Comparison of ENCODE assay signal across 19 cellular contexts in the genomic region with DNA sequence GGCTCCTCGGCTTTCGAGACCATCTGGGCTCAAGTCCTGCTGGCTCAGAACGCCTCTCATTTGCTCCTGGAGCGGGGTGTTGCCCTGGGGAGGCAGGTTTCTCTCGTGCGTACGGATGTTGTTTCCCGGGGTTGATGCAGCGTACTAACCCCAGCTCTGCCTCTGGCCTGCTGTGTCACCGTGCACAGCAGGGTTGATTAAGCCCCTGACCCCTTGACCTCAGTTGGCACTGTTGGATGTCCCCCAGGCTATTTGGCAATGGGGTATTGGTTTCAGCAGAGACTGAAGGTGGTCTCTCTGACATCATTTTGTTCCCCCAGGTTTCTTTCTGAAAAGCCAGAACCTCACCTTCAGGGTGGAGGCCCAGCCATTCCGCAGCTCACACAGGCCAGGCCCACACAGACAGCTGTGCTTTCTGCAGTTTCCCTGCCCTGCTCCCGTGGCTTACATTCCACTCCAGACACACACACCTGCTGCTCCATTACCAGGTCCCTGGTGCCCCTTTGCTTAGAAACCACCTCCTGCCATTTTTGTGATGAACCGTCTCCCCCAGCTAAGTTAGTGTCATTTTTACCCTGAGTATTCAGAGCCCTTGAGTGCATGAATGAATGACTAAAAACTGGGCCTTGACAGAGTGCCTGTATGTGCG.
DNase-seq lines count a peak whose midpoint lies in the region; ATAC-seq and TF ChIP-seq lines count a peak whose summit lies in the region.
"Had no signal": no experiment of that assay in that cellular context is flagged by ENCODE, and none has a peak within 500 bp of the region (broad histone marks: within the 10 kb centered on the region; RNA-seq: fewer than 3 reads in every experiment).

No MANE protein-coding gene starts in this region.

- H3K9me3 Mint-ChIP-seq in stimulated activated naive CD8-positive, alpha-beta T cell treated with anti-CD3 and anti-CD28 coated beads, Interleukin-15, Interleukin-2, amounts not matched to agents 100 ng/mL and 50 ng/mL, for 24 hours, result no peaks in the 10 kb centered on the region
- H3K9me3 Mint-ChIP-seq in WTC11, result no peaks in the 10 kb centered on the region; the same call in 1 of the 2 replicates
- no peaks in the 10 kb centered on the region for H3K9me3 Mint-ChIP-seq in immature natural killer cell
- H3K9me3 Mint-ChIP-seq: activated naive CD4-positive, alpha-beta T cell treated with anti-CD3 and anti-CD28 coated beads, Interleukin-2, amount 10 ng/mL, durations not matched to agents 7 days and 5 days; activated T-cell treated with anti-CD3 and anti-CD28 coated beads, Interleukin-2, amount 50 U/mL, for 4 hours had no signal

- no peak for ATAC-seq in stimulated activated naive CD8-positive, alpha-beta T cell treated with anti-CD3 and anti-CD28 coated beads, Interleukin-15, Interleukin-2, amounts not matched to agents 100 U/mL and 50 U/mL, for 24 hours
- ATAC-seq in WTC11, result no peak
- ATAC-seq: activated T-cell treated with anti-CD3 and anti-CD28 coated beads, Interleukin-2, amount 50 U/mL, for 4 hours; left cardiac atrium; SK-N-SH treated with all-trans-retinoic acid at 6 μM for 48 hours had no signal

- peak overlapping the region; percentile 54 for H3K27ac Mint-ChIP-seq in stimulated activated naive CD8-positive, alpha-beta T cell treated with anti-CD3 and anti-CD28 coated beads, Interleukin-15, Interleukin-2, amounts not matched to agents 100 ng/mL and 50 ng/mL, for 24 hours
- H3K27ac Mint-ChIP-seq in WTC11, result peak overlapping the region; percentile 55
- no peak overlapping the region for H3K27ac Mint-ChIP-seq in immature natural killer cell
- H3K27ac Mint-ChIP-seq: activated naive CD4-positive, alpha-beta T cell treated with anti-CD3 and anti-CD28 coated beads, Interleukin-2, amount 10 ng/mL, durations not matched to agents 7 days and 5 days; CD14-positive monocyte had no signal

- no peak for DNase-seq in stimulated activated naive CD8-positive, alpha-beta T cell treated with anti-CD3 and anti-CD28 coated beads, Interleukin-15, Interleukin-2, amounts not matched to agents 100 U/mL and 50 U/mL, for 24 hours
- DNase-seq in WTC11 (ENCODE audit: low spot score), result no peak
- DNase-seq in islet precursor cell, result peak; percentile 50
- DNase-seq in immature natural killer cell, result no peak
- DNase-seq in cerebellar cortex (ENCODE audit: low spot score), result no peak
- no peak for DNase-seq in C1 segment of cervical spinal cord (lab: John Stamatoyannopoulos, UW)
- no peak for DNase-seq in occipital lobe (lab: John Stamatoyannopoulos, UW)
- DNase-seq: activated CD4-positive, alpha-beta T cell treated with anti-CD3 and anti-CD28 coated beads for 48 hours; activated naive CD4-positive, alpha-beta T cell treated with anti-CD3 and anti-CD28 coated beads, Interleukin-2, amount 10 ng/mL, durations not matched to agents 7 days and 5 days; activated T-cell treated with anti-CD3 and anti-CD28 coated beads, Interleukin-2, amount 50 U/mL, for 4 hours; amniotic stem cell; left cardiac atrium; MG63; OCI-M1; T-helper 2 cell; testis had no signal

- POLR2A ChIA-PET in WTC11 (lab: Charles Lee), result no interaction called here

- H3K27me3 Mint-ChIP-seq in stimulated activated naive CD8-positive, alpha-beta T cell treated with anti-CD3 and anti-CD28 coated beads, Interleukin-15, Interleukin-2, amounts not matched to agents 100 ng/mL and 50 ng/mL, for 24 hours, result no peaks in the 10 kb centered on the region
- H3K27me3 Mint-ChIP-seq in WTC11 (ENCODE audit: low read depth) (no peaks in the 10 kb centered on the region), immature natural killer cell (ENCODE audit: low read depth in 3 of 3) (peaks cover 0 to 2% (median 0%) of the 10 kb centered on the region in 3 donors)
- H3K27me3 Mint-ChIP-seq: activated naive CD4-positive, alpha-beta T cell treated with anti-CD3 and anti-CD28 coated beads, Interleukin-2, amount 10 ng/mL, durations not matched to agents 7 days and 5 days had no signal

- H3K36me3 Mint-ChIP-seq in stimulated activated naive CD8-positive, alpha-beta T cell treated with anti-CD3 and anti-CD28 coated beads, Interleukin-15, Interleukin-2, amounts not matched to agents 100 ng/mL and 50 ng/mL, for 24 hours (ENCODE audit: low read depth), result no peaks in the 10 kb centered on the region
- H3K36me3 Mint-ChIP-seq in WTC11 (0 out of 2 replicates have a peak, but pooled peaks cover 3% of the 10 kb centered on the region), immature natural killer cell (no peaks in the 10 kb centered on the region)
- H3K36me3 Mint-ChIP-seq: activated naive CD4-positive, alpha-beta T cell treated with anti-CD3 and anti-CD28 coated beads, Interleukin-2, amount 10 ng/mL, durations not matched to agents 7 days and 5 days; CD14-positive monocyte had no signal

- H3K4me1 Mint-ChIP-seq in stimulated activated naive CD8-positive, alpha-beta T cell treated with anti-CD3 and anti-CD28 coated beads, Interleukin-15, Interleukin-2, amounts not matched to agents 100 ng/mL and 50 ng/mL, for 24 hours (ENCODE audit: low read depth), result peaks cover 37% of the 10 kb centered on the region
- H3K4me1 Mint-ChIP-seq in WTC11 (peaks cover 31% of the 10 kb centered on the region), immature natural killer cell (peaks cover 1 to 6% of the 10 kb centered on the region in 2 donors)
- H3K4me1 Mint-ChIP-seq: activated naive CD4-positive, alpha-beta T cell treated with anti-CD3 and anti-CD28 coated beads, Interleukin-2, amount 10 ng/mL, durations not matched to agents 7 days and 5 days had no signal

- CTCF ChIA-PET in WTC11 (lab: Charles Lee), result interaction anchor here (0.6 to 1.4 kb wide), 3 partner anchors 10 to 41 kb away, joined by 3 read pairs; no protein-coding TSS in a partner anchor

- TF ChIP-seq CTCF in WTC11 (IDR thresholded peaks at IDR 0.05), result no peak

- no peak overlapping the region for H3K4me3 Mint-ChIP-seq in stimulated activated naive CD8-positive, alpha-beta T cell treated with anti-CD3 and anti-CD28 coated beads, Interleukin-15, Interleukin-2, amounts not matched to agents 100 ng/mL and 50 ng/mL, for 24 hours
- H3K4me3 Mint-ChIP-seq in WTC11, result no peak overlapping the region
- no peak overlapping the region for H3K4me3 Mint-ChIP-seq in immature natural killer cell
- H3K4me3 Mint-ChIP-seq: activated naive CD4-positive, alpha-beta T cell treated with anti-CD3 and anti-CD28 coated beads, Interleukin-2, amount 10 ng/mL, durations not matched to agents 7 days and 5 days; activated T-cell treated with anti-CD3 and anti-CD28 coated beads, Interleukin-2, amount 50 U/mL, for 4 hours; CD14-positive monocyte had no signal

TF ChIP-seq in WTC11, 78 proteins besides CTCF, POLR2A, EP300 and RAD21 (continues in another document):
- TF ChIP-seq NFYB (CRISPR knock-in tag; conservative IDR thresholded peaks at IDR 0.05; ENCODE audit: low read depth) (no peak), NFATC4 (CRISPR knock-in tag; IDR thresholded peaks at IDR 0.05) (no peak), NR3C1 (CRISPR knock-in tag; conservative IDR thresholded peaks at IDR 0.05; ENCODE audit: low read depth) (no peak), RORB (CRISPR knock-in tag; IDR thresholded peaks at IDR 0.05) (no peak)
- TF ChIP-seq, protein P1, sequence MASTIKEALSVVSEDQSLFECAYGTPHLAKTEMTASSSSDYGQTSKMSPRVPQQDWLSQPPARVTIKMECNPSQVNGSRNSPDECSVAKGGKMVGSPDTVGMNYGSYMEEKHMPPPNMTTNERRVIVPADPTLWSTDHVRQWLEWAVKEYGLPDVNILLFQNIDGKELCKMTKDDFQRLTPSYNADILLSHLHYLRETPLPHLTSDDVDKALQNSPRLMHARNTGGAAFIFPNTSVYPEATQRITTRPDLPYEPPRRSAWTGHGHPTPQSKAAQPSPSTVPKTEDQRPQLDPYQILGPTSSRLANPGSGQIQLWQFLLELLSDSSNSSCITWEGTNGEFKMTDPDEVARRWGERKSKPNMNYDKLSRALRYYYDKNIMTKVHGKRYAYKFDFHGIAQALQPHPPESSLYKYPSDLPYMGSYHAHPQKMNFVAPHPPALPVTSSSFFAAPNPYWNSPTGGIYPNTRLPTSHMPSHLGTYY (CRISPR knock-in tag; IDR thresholded peaks at IDR 0.05), result no peak
- TF ChIP-seq, protein P2, sequence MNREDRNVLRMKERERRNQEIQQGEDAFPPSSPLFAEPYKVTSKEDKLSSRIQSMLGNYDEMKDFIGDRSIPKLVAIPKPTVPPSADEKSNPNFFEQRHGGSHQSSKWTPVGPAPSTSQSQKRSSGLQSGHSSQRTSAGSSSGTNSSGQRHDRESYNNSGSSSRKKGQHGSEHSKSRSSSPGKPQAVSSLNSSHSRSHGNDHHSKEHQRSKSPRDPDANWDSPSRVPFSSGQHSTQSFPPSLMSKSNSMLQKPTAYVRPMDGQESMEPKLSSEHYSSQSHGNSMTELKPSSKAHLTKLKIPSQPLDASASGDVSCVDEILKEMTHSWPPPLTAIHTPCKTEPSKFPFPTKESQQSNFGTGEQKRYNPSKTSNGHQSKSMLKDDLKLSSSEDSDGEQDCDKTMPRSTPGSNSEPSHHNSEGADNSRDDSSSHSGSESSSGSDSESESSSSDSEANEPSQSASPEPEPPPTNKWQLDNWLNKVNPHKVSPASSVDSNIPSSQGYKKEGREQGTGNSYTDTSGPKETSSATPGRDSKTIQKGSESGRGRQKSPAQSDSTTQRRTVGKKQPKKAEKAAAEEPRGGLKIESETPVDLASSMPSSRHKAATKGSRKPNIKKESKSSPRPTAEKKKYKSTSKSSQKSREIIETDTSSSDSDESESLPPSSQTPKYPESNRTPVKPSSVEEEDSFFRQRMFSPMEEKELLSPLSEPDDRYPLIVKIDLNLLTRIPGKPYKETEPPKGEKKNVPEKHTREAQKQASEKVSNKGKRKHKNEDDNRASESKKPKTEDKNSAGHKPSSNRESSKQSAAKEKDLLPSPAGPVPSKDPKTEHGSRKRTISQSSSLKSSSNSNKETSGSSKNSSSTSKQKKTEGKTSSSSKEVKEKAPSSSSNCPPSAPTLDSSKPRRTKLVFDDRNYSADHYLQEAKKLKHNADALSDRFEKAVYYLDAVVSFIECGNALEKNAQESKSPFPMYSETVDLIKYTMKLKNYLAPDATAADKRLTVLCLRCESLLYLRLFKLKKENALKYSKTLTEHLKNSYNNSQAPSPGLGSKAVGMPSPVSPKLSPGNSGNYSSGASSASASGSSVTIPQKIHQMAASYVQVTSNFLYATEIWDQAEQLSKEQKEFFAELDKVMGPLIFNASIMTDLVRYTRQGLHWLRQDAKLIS (CRISPR knock-in tag; IDR thresholded peaks at IDR 0.05; ENCODE audit: borderline replicate concordance), result no peak
- TF ChIP-seq, protein P3, sequence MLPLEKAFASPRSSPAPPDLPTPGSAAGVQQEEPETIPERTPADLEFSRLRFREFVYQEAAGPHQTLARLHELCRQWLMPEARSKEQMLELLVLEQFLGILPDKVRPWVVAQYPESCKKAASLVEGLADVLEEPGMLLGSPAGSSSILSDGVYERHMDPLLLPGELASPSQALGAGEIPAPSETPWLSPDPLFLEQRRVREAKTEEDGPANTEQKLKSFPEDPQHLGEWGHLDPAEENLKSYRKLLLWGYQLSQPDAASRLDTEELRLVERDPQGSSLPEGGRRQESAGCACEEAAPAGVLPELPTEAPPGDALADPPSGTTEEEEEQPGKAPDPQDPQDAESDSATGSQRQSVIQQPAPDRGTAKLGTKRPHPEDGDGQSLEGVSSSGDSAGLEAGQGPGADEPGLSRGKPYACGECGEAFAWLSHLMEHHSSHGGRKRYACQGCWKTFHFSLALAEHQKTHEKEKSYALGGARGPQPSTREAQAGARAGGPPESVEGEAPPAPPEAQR (CRISPR knock-in tag; IDR thresholded peaks at IDR 0.05), result no peak

Comparison
In these comparisons a context has a peak if more than half of its experiments do, and no peak if none do; other contexts are left out.
1. H3K27ac Mint-ChIP-seq: peak in stimulated activated naive CD8-positive, alpha-beta T cell treated with anti-CD3 and anti-CD28 coated beads, Interleukin-15, Interleukin-2, amounts not matched to agents 100 ng/mL and 50 ng/mL, for 24 hours (single experiment) and WTC11 (single experiment); none in immature natural killer cell (0 of 6).